In genomic region chr1:16420719-16421118, GRCh38 we compare ENCODE assay signal across 9 cellular contexts. TPM values are rescaled to one million over a fixed set of nuclear protein-coding genes. Genes with fewer than 3 reads are reported as not detected.
DNase-seq lines count a peak whose midpoint lies in the region; ATAC-seq and TF ChIP-seq lines count a peak whose summit lies in the region.
"Had no signal": no experiment of that assay in that cellular context is flagged by ENCODE, and none has a peak within 500 bp of the region (broad histone marks: within the 10 kb centered on the region; RNA-seq: fewer than 3 reads in every experiment).

No MANE protein-coding gene starts in this region.

- peak overlapping the region; percentile 55 for H3K27ac ChIP-seq in naive thymus-derived CD4-positive, alpha-beta T cell (ENCODE audit: low read depth, low read length)
- H3K27ac ChIP-seq in brain microvascular endothelial cell, result no peak overlapping the region

- in situ Hi-C loops in brain microvascular endothelial cell (cut with HindIII; ENCODE audit: low pct_ligation_motif_present, low sequenced_read_pairs), result no loop called here

- ATAC-seq in GM18498 (IDR thresholded peaks at IDR 0.05; ENCODE audit: unreplicated experiment) (peak; percentile 92), HG03060 (IDR thresholded peaks at IDR 0.05; ENCODE audit: low read depth, unreplicated experiment) (peak; percentile 80)
- peak; percentile 92 for ATAC-seq in naive thymus-derived CD4-positive, alpha-beta T cell

- POLR2A ChIA-PET in naive thymus-derived CD4-positive, alpha-beta T cell (lab: Charles Lee), result interaction anchor here (0.5 to 3.9 kb wide), 6 partner anchors 10 to 587 kb away, joined by 3 to 21 read pairs (median 4); partner anchors contain the start of genes NECAP2 and SZRD1

- peaks cover 0 to 4% (median 0%) of the 10 kb centered on the region in 11 donors for H3K9me3 Mint-ChIP-seq in naive thymus-derived CD4-positive, alpha-beta T cell

- H3K36me3 ChIP-seq in naive thymus-derived CD4-positive, alpha-beta T cell (ENCODE audit: control insufficient read depth in 2 of 3, insufficient read depth in 3 of 3, low read length in 3 of 3), result no peaks in the 10 kb centered on the region
- H3K36me3 ChIP-seq in brain microvascular endothelial cell (replicated peaks) (no peaks in the 10 kb centered on the region), MG63 (no peaks in the 10 kb centered on the region)

- H3K4me3 ChIP-seq in naive thymus-derived CD4-positive, alpha-beta T cell (ENCODE audit: low read length), result peak overlapping the region; percentile 36
- H3K4me3 ChIP-seq in brain microvascular endothelial cell (ENCODE audit: low read depth, low read length) (no peak overlapping the region), MG63 (no peak overlapping the region)
- H3K4me3 ChIP-seq: skin epidermis had no signal

- intact Hi-C loops in naive thymus-derived CD4-positive, alpha-beta T cell (cut with micrococcal nuclease), result loop anchor here (1.0 to 5.0 kb wide), 5 partner anchors 20 to 53 kb away; partner anchors contain the start of genes SZRD1 (in 2 of the 2) and NECAP2 (in 1 of the 2)

- H3K4me3 Mint-ChIP-seq in naive thymus-derived CD4-positive, alpha-beta T cell, result peak overlapping the region; percentile 62 to 88 (median 75)

- H3K27ac Mint-ChIP-seq in naive thymus-derived CD4-positive, alpha-beta T cell, result peak overlapping the region; percentile 69 to 95 (median 84)

- CTCF ChIA-PET in naive thymus-derived CD4-positive, alpha-beta T cell (lab: Charles Lee), result interaction anchor here (0.7 to 1.1 kb wide), 2 partner anchors 252 to 342 kb away, joined by 3 read pairs; no protein-coding TSS in a partner anchor

- peaks cover 22 to 26% of the 10 kb centered on the region in 2 donors for H3K4me1 ChIP-seq in naive thymus-derived CD4-positive, alpha-beta T cell (ENCODE audit: control insufficient read depth in 2 of 2, insufficient read depth in 2 of 2, low read length in 2 of 2)

- H3K9me3 ChIP-seq in naive thymus-derived CD4-positive, alpha-beta T cell (ENCODE audit: control insufficient read depth in 2 of 3, low read length in 3 of 3), result no peaks in the 10 kb centered on the region
- no peaks in the 10 kb centered on the region for H3K9me3 ChIP-seq in MG63

- TF ChIP-seq CTCF in brain microvascular endothelial cell (IDR thresholded peaks at IDR 0.05; ENCODE audit: low read depth, low read length, missing control alignments), result no peak

- H3K27me3 Mint-ChIP-seq in naive thymus-derived CD4-positive, alpha-beta T cell, result no peaks in the 10 kb centered on the region

- H3K36me3 Mint-ChIP-seq in naive thymus-derived CD4-positive, alpha-beta T cell, result peaks cover 0 to 8% (median 0%) of the 10 kb centered on the region in 5 donors

- H3K4me1 Mint-ChIP-seq in naive thymus-derived CD4-positive, alpha-beta T cell, result peaks cover 23 to 38% (median 33%) of the 10 kb centered on the region in 7 donors

- DNase-seq in activated CD4-positive, alpha-beta T cell treated with anti-CD3 and anti-CD28 coated beads, Interleukin-2, amount 50 U/mL, for 24 hours (ENCODE audit: low read depth in 1 of 2, low spot score in 1 of 2), result peak; percentile 16 to 45
- DNase-seq in naive thymus-derived CD4-positive, alpha-beta T cell, result peak in 8 of 9 donors; percentile 42 to 66 (median 58)
- DNase-seq in AML-193 (lab: John Stamatoyannopoulos, UW) (no peak), brain microvascular endothelial cell (no peak), NCI-H82 treated with DMSO at 0.1 percent for 48 hours (lab: John Stamatoyannopoulos, UW; ENCODE audit: unreplicated experiment) (no peak), MG63 (no peak)

- H3K27me3 ChIP-seq in naive thymus-derived CD4-positive, alpha-beta T cell (ENCODE audit: control insufficient read depth in 2 of 2, insufficient read depth in 2 of 2, low read length in 2 of 2), result no peaks in the 10 kb centered on the region
- H3K27me3 ChIP-seq in brain microvascular endothelial cell (replicated peaks) (no peaks in the 10 kb centered on the region), MG63 (no peaks in the 10 kb centered on the region)

RNA-seq across cellular contexts. Expression of gene SPATA21, which starts 16.5 kb away (rescaled TPM):
- total RNA-seq in naive thymus-derived CD4-positive, alpha-beta T cell, result not detected
- not detected for polyA plus RNA-seq in naive thymus-derived CD4-positive, alpha-beta T cell
- total RNA-seq in MG63 (2014; rRNA removed; shearing (Covaris generic); ENCODE audit: low replicate concordance), result not detected in 2 replicates

RNA-seq across cellular contexts. Expression of gene NECAP2, which starts 19.8 kb away (rescaled TPM):
- total RNA-seq in naive thymus-derived CD4-positive, alpha-beta T cell, result 100 to 1,000 TPM in 4 of 5 experiments, 10 to 100 TPM in 1; 98.2 to 161 (median 148) TPM
- polyA plus RNA-seq in naive thymus-derived CD4-positive, alpha-beta T cell, result 100 to 1,000 TPM; 258 to 264 TPM
- 42.4 and 86.0 TPM in 2 replicates for total RNA-seq in MG63 (2014; rRNA removed; shearing (Covaris generic); ENCODE audit: low replicate concordance)

RNA-seq across cellular contexts. Expression of gene SZRD1, which starts 53.7 kb away (rescaled TPM):
- total RNA-seq in naive thymus-derived CD4-positive, alpha-beta T cell, result 100 to 1,000 TPM in 3 of 5 experiments, 10 to 100 TPM in 2; 81.6 to 163 (median 125) TPM
- 10 to 100 TPM; 36.8 to 38.9 TPM for polyA plus RNA-seq in naive thymus-derived CD4-positive, alpha-beta T cell
- 81.1 and 101 TPM in 2 replicates for total RNA-seq in MG63 (2014; rRNA removed; shearing (Covaris generic); ENCODE audit: low replicate concordance)

Comparison
In these comparisons a context has a peak if more than half of its experiments do, and no peak if none do; other contexts are left out.
1. DNase-seq: peak in activated CD4-positive, alpha-beta T cell treated with anti-CD3 and anti-CD28 coated beads, Interleukin-2, amount 50 U/mL, for 24 hours (2 of 2) and naive thymus-derived CD4-positive, alpha-beta T cell (8 of 9); none in AML-193 (0 of 2), brain microvascular endothelial cell (single experiment), NCI-H82 treated with DMSO at 0.1 percent for 48 hours (single experiment) and MG63 (single experiment).
2. Peak in every context shown above with its lines, with median percentiles within 50 percentile points of each other: ATAC-seq.